Comparison of ENCODE assay signal across 9 cellular contexts in the genomic region with DNA sequence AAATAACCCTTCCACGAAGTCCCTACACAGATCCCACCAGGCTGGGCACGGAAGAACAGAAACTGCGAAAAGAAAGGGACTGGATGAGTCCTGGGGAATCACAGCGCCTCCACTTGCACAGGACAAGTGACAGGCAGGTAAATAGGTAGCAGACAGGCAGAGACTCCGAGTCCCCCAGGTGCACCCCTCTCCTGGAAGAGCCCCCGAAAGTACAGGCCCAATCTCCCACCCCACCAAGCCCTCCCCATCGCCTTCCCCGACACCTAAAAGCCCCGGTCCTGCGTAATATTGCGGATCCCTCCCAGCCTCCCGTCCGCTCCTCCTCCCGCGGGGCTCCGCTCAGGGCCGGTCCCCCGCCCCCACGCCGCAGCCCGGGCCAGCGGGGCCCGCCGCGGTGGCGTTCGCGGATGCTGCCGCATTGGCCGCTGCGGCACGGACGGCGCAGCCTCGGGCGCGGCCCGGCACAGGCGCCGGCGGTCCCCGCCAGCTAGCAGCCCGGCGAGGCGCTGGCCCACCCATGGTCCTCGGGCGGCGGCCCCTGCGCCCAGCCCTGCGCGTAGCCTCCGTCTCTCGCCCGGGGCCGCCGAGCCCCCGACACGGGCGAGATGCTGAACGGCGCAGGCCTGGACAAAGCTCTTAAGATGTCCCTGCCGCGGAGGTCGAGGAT. TPM values are rescaled to one million over a fixed set of nuclear protein-coding genes. Genes with fewer than 3 reads are reported as not detected.
DNase-seq lines count a peak whose midpoint lies in the region; ATAC-seq and TF ChIP-seq lines count a peak whose summit lies in the region.
"Had no signal": no experiment of that assay in that cellular context is flagged by ENCODE, and none has a peak within 500 bp of the region (broad histone marks: within the 10 kb centered on the region; RNA-seq: fewer than 3 reads in every experiment).

A gene (plus strand): TSS at position 367 of the 667 bp plus-strand sequence. CDS start 239 bp downstream, at position 606.

- H3K4me1 ChIP-seq in cardiac muscle cell (ENCODE audit: low read depth), result peaks cover 2% of the 10 kb centered on the region
- peaks cover 0 to 8% of the 10 kb centered on the region in 2 donors for H3K4me1 ChIP-seq in right atrium auricular region
- peaks cover 0 to 10% of the 10 kb centered on the region in 2 donors for H3K4me1 ChIP-seq in left lung
- H3K4me1 ChIP-seq in upper lobe of right lung, result no peaks in the 10 kb centered on the region
- H3K4me1 ChIP-seq in OCI-LY7 (ENCODE audit: insufficient read depth, low read length, poor library complexity, severe bottlenecking), result no peaks in the 10 kb centered on the region

- POLR2A ChIA-PET in OCI-LY7 (lab: Charles Lee), result interaction anchor here (0.7 kb wide), 1 partner anchor 54 kb away, joined by 3 read pairs; no protein-coding TSS in a partner anchor

- H3K9me3 ChIP-seq in cardiac muscle cell (ENCODE audit: low read depth) (no peaks in the 10 kb centered on the region), right atrium auricular region (no peaks in the 10 kb centered on the region), left lung (no peaks in the 10 kb centered on the region), upper lobe of right lung (no peaks in the 10 kb centered on the region), OCI-LY7 (ENCODE audit: low read length) (no peaks in the 10 kb centered on the region)

- no peaks in the 10 kb centered on the region for H3K79me2 ChIP-seq in OCI-LY7 (ENCODE audit: insufficient read depth, low read depth, low read length)

- H3K27ac ChIP-seq in cardiac muscle cell (no peak within 1 kb of the TSS), right atrium auricular region (no peak within 1 kb of the TSS), angular gyrus (ENCODE audit: low read depth, low read length) (peak within 1 kb of the TSS; percentile 86), left lung (no peak within 1 kb of the TSS), upper lobe of right lung (no peak within 1 kb of the TSS), OCI-LY7 (ENCODE audit: low read depth, low read length, poor library complexity, severe bottlenecking) (no peak within 1 kb of the TSS)
- H3K27ac ChIP-seq: KMS-11 had no signal

- peak within 1 kb of the TSS; percentile 76 for H3K4me3 ChIP-seq in cardiac muscle cell
- peak within 1 kb of the TSS in 1 of 2 donors; percentile 39 for H3K4me3 ChIP-seq in right atrium auricular region
- H3K4me3 ChIP-seq in left lung, result peak within 1 kb of the TSS in 1 of 2 donors; percentile 17
- H3K4me3 ChIP-seq in upper lobe of right lung, result peak within 1 kb of the TSS; percentile 14
- H3K4me3 ChIP-seq in OCI-LY7 (ENCODE audit: low read depth, low read length, poor library complexity, severe bottlenecking), result no peak within 1 kb of the TSS

- CTCF ChIA-PET in OCI-LY7 (lab: Charles Lee; ENCODE audit: unreplicated experiment), result interaction anchor here (0.6 kb wide), 1 partner anchor 233 kb away, joined by 4 read pairs; no protein-coding TSS in a partner anchor

- no TSS peak for BruUV-seq in OCI-LY7 (replicated peaks; lab: Mats Ljungman, UMichigan)

- peak; percentile 14 for ATAC-seq in left lung
- peak; percentile 27 for ATAC-seq in upper lobe of right lung
- ATAC-seq in GM21786 (IDR thresholded peaks at IDR 0.05; ENCODE audit: unreplicated experiment), result no peak
- no peak for ATAC-seq in GM18867 (IDR thresholded peaks at IDR 0.05; ENCODE audit: unreplicated experiment)

- no peak within 1 kb of the TSS for H2AFZ ChIP-seq in OCI-LY7 (ENCODE audit: low read length)

- H3K36me3 ChIP-seq in cardiac muscle cell (no peaks in the 10 kb centered on the region), right atrium auricular region (no peaks in the 10 kb centered on the region), left lung (no peaks in the 10 kb centered on the region), upper lobe of right lung (no peaks in the 10 kb centered on the region), OCI-LY7 (ENCODE audit: insufficient read depth, low read length) (no peaks in the 10 kb centered on the region)

- no peaks in the 10 kb centered on the region for H4K20me1 ChIP-seq in OCI-LY7 (ENCODE audit: insufficient read depth, low read length)

- intact Hi-C loops in left lung (cut with DNase I), result no loop called here
- intact Hi-C loops in upper lobe of right lung (cut with DNase I), result no loop called here
- intact Hi-C loops in OCI-LY7 (cut with micrococcal nuclease; ENCODE audit: unreplicated experiment), result no loop called here

- DNase-seq in cardiac muscle cell (ENCODE audit: low read depth in 1 of 2, low spot score in 1 of 2), result peak in 1 of 2 donors; percentile 59
- no peak for DNase-seq in right atrium auricular region (ENCODE audit: low spot score)
- DNase-seq in left lung, result no peak
- DNase-seq in upper lobe of right lung, result no peak
- no peak for DNase-seq in OCI-LY7 (ENCODE audit: low spot score)

- H3K27me3 ChIP-seq in cardiac muscle cell (peaks cover 75% of the 10 kb centered on the region), right atrium auricular region (peaks cover 0 to 13% of the 10 kb centered on the region in 2 donors), left lung (peaks cover 58 to 88% of the 10 kb centered on the region in 2 donors), upper lobe of right lung (peaks cover 59% of the 10 kb centered on the region)

- no peaks in the 10 kb centered on the region for H3K9me2 ChIP-seq in OCI-LY7 (ENCODE audit: insufficient read depth, low read length)

- no peak within 1 kb of the TSS for H3K4me2 ChIP-seq in OCI-LY7 (ENCODE audit: low read length)
- H3K4me2 ChIP-seq: KMS-11 had no signal

- TF ChIP-seq CTCF in cardiac muscle cell (IDR thresholded peaks at IDR 0.05; ENCODE audit: low read depth, low read length) (no peak), right atrium auricular region (IDR thresholded peaks at IDR 0.05) (no peak), left lung (IDR thresholded peaks at IDR 0.05) (no peak), upper lobe of right lung (IDR thresholded peaks at IDR 0.05) (no peak), OCI-LY7 (conservative IDR thresholded peaks at IDR 0.05; ENCODE audit: low read length) (no peak)

RNA-seq across cellular contexts. Expression of the gene that starts here (rescaled TPM):
- 0.86 and 1.6 TPM in 2 replicates for total RNA-seq in cardiac muscle cell
- 0.31 and 0.89 TPM in 2 replicates for polyA plus RNA-seq in cardiac muscle cell
- total RNA-seq in right atrium auricular region, result under 1 TPM; 0.08 to 0.19 TPM
- total RNA-seq in left lung, result 1 to 10 TPM; 1.1 to 2.0 TPM
- total RNA-seq in upper lobe of right lung, result 1.9 TPM
- 0.05 TPM in 1 of 2 replicates, not detected in the other for total RNA-seq in OCI-LY7 (2014; rRNA removed; shearing (Covaris generic))
- 0.15 TPM in 1 of 2 replicates, not detected in the other for total RNA-seq in OCI-LY7 (2022)

Comparison
In these comparisons a context has a peak if more than half of its experiments do, and no peak if none do; other contexts are left out.
1. ATAC-seq: peak in left lung (single experiment) and upper lobe of right lung (single experiment); none in GM21786 (single experiment) and GM18867 (single experiment).